In the genomic region with DNA sequence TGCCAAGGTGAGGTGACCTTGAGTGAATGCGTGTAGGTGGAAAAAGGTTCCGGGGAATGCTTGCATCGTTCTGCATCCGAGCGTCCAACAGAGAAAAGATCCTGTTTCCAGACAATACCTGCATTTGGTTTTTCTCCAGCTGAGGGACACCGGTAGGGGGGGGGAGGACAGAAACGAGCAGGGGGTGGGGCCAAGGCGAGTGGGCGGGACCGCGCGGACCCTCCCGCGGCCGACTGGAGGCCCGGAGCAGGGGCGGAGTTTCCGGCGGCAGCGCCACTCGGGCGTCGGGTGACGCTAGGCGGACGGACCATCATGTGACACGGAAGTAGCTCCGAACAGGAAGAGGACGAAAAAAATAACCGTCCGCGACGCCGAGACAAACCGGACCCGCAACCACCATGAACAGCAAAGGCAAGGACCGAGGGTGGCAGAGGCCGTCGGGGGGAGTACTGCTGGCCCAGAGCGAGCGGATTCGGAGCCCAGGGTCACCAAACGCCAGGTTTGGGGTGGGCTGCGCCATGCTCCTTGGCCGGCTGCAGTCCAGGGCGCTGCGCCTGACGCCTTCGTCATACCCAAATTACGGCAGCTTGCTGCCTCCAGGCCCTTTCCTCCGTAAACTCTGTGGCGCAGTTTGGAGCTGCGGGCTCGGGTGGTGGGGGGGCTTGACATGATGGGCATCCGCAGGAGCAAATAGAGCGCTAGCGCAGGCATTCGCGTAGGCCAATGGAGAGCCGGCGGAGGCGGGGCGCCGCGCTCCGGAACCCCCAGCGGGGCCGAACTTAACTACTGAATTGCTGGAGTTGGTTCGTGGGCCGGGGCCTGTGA, we compare ENCODE assay signal across 8 cellular contexts. TPM values are rescaled to one million over a fixed set of nuclear protein-coding genes. Genes with fewer than 3 reads are reported as not detected.
DNase-seq lines count a peak whose midpoint lies in the region; ATAC-seq and TF ChIP-seq lines count a peak whose summit lies in the region.

A gene with protein sequence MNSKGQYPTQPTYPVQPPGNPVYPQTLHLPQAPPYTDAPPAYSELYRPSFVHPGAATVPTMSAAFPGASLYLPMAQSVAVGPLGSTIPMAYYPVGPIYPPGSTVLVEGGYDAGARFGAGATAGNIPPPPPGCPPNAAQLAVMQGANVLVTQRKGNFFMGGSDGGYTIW (plus strand): TSS at position 317 of the 825 bp plus-strand sequence. CDS start 82 bp downstream, at position 399.

- no peaks in the 10 kb centered on the region for H3F3A ChIP-seq in PC-3 (ENCODE audit: low read length, unreplicated experiment)

- H3K4me2 ChIP-seq in PC-3 (ENCODE audit: low read length) = peak within 1 kb of the TSS; percentile 83

- no peaks in the 10 kb centered on the region for H3K9me2 ChIP-seq in PC-3 (replicated peaks; ENCODE audit: low read length)

- no peaks in the 10 kb centered on the region for H3K36me3 ChIP-seq in PC-3 (ENCODE audit: low read depth, low read length)
- peaks cover 34% of the 10 kb centered on the region for H3K36me3 ChIP-seq in muscle layer of colon (ENCODE audit: insufficient read depth, low read length)

- H3K9ac ChIP-seq in PC-3 (ENCODE audit: low read length) = peak within 1 kb of the TSS; percentile 95
- H3K9ac ChIP-seq in muscle layer of colon (ENCODE audit: low read length) = peak within 1 kb of the TSS; percentile 99

- BruUV-seq in PC-3 (replicated peaks; lab: Mats Ljungman, UMichigan) = TSS peak; percentile 62

- H3K4me1 ChIP-seq in PC-3 (ENCODE audit: insufficient read depth, low read length) (0 out of 2 replicates have a peak, but pooled peaks cover 5% of the 10 kb centered on the region), muscle layer of colon (ENCODE audit: insufficient read depth, low read length) (peaks cover 17% of the 10 kb centered on the region)

- no peaks in the 10 kb centered on the region for H4K20me1 ChIP-seq in PC-3 (ENCODE audit: low read length)

- no peaks in the 10 kb centered on the region for H3K9me3 ChIP-seq in PC-3 (ENCODE audit: low read length)
- no peaks in the 10 kb centered on the region for H3K9me3 ChIP-seq in muscle layer of colon (ENCODE audit: low read length)

- peak; percentile 97 for TF ChIP-seq POLR2A in erythroblast (IDR thresholded peaks at IDR 0.05; ENCODE audit: low read length)

- H3K27me3 ChIP-seq in PC-3 (ENCODE audit: low read length) (no peaks in the 10 kb centered on the region), muscle layer of colon (ENCODE audit: control insufficient read depth in 1 of 2, insufficient read depth in 2 of 2, low read length in 2 of 2) (no peaks in the 10 kb centered on the region)

- DNase-seq in DMS53 treated with DMSO at 0.1 percent for 48 hours (lab: John Stamatoyannopoulos, UW; ENCODE audit: unreplicated experiment) = peak; percentile 87
- DNase-seq in Jurkat, Clone E6-1 (ENCODE audit: low read depth, low spot score) = peak; percentile 94
- DNase-seq in PC-3 = peak; percentile 76
- DNase-seq in activated T-cell treated with anti-CD3 and anti-CD28 coated beads, Interleukin-2, amount 50 U/mL, for 1 hour = peak; percentile 95
- DNase-seq in erythroblast (lab: John Stamatoyannopoulos, UW) = peak; percentile 96 to 97
- DNase-seq in stimulated activated CD8-positive, alpha-beta memory T cell treated with anti-CD3 and anti-CD28 coated beads, Interleukin-7, amount 100 ng/mL, for 24 hours (ENCODE audit: low read depth) = peak; percentile 89

- CTCF ChIA-PET in PC-3 (lab: Charles Lee) = no interaction called here

- H2AFZ ChIP-seq in PC-3 (ENCODE audit: low read length) = peak within 1 kb of the TSS; percentile 77

- no peak for TF ChIP-seq CTCF in PC-3 (conservative IDR thresholded peaks at IDR 0.05; ENCODE audit: low read depth, low read length)

- intact Hi-C loops in PC-3 (cut with micrococcal nuclease) = no loop called here

- POLR2A ChIA-PET in PC-3 (lab: Charles Lee; ENCODE audit: unreplicated experiment) = interaction anchor here (0.6 kb wide), 5 partner anchors 20 to 271 kb away, joined by 3 to 16 read pairs (median 5); no protein-coding TSS in a partner anchor

- H3K79me2 ChIP-seq in PC-3 (ENCODE audit: low read length) = peaks cover 10% of the 10 kb centered on the region

- ATAC-seq in GM21619 (IDR thresholded peaks at IDR 0.05; ENCODE audit: unreplicated experiment) = peak; percentile 88
- ATAC-seq in PC-3 = peak; percentile 93

- peak within 1 kb of the TSS; percentile 92 for H3K27ac ChIP-seq in PC-3 (ENCODE audit: low read length)
- H3K27ac ChIP-seq in muscle layer of colon (ENCODE audit: low read depth, low read length) = peak within 1 kb of the TSS; percentile 100

- H3K4me3 ChIP-seq in Jurkat, Clone E6-1 (ENCODE audit: low read length) = peak within 1 kb of the TSS; percentile 98
- peak within 1 kb of the TSS; percentile 80 for H3K4me3 ChIP-seq in PC-3 (ENCODE audit: low read length)
- H3K4me3 ChIP-seq in muscle layer of colon (ENCODE audit: low read depth in 1 of 2, low read length in 2 of 2) = peak within 1 kb of the TSS; percentile 99 to 100

RNA-seq across cellular contexts. Expression of the gene that starts here (rescaled TPM):
- polyA plus RNA-seq in Jurkat, Clone E6-1 (2012; ENCODE audit: insufficient read depth, insufficient read length) = 171 TPM
- total RNA-seq in PC-3 (2014; rRNA removed) = 56.1 and 57.4 TPM in 2 replicates

Comparison
In these comparisons a context has a peak if more than half of its experiments do, and no peak if none do; other contexts are left out.
1. Peak in every context shown above with its lines: DNase-seq, ATAC-seq, H3K4me3 ChIP-seq and H3K27ac ChIP-seq.